In the genomic region with DNA sequence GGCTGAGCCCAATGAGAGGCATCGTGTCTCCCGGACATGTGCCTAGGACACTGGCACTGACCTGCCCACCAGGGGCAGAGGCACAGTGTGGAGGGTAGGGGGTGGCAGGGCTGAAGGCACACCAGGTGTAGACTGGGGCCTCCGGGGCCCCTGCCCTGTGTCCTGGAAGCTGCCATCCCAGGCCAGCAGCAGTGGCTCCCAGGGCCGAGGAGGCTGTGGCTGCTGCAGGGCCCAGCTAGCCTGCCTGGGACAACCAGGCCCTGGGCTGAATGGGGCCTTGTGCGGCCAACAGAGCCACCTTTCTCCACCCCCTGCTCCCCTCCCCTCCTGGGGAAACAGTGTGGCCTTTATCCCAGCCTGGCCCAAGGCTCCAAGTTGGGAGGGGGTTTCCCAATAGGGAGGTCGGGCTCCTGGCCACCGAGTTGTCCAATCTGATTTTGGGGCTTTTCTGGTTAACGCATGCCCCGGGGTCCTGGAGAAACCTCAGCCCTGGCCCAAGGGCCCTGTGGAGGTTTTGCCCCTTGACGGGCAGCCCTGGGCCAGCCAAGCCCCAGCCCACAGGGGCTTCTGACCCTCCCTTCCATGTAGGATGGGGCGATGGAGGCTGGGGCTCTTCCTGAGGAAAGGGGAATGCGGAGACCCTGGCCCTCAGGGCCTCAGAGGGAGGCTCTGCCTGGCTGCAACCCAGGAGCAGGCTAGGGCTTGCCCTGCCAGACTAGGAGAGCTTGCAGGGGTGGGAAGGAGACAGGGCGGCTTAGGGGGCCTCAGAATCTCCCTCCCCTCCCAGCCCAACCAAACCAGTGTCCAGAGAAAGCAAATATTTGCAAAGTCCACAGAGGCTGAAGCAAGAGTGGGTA, we compare ENCODE assay signal across 13 cellular contexts. TPM values are rescaled to one million over a fixed set of nuclear protein-coding genes. Genes with fewer than 3 reads are reported as not detected.
A peak's percentile ranks its signal among the peaks of the same experiment; 100 is the strongest.
DNase-seq lines count a peak whose midpoint lies in the region; ATAC-seq and TF ChIP-seq lines count a peak whose summit lies in the region.
"Had no signal": no experiment of that assay in that cellular context is flagged by ENCODE, and none has a peak within 500 bp of the region (broad histone marks: within the 10 kb centered on the region; RNA-seq: fewer than 3 reads in every experiment).

No MANE protein-coding gene starts in this region.

- CTCF ChIA-PET in AG04450 (lab: Charles Lee) (interaction anchor here (0.8 to 4.4 kb wide), 6 partner anchors 57 to 90 kb away, joined by 3 to 68 read pairs (median 14); no protein-coding TSS in a partner anchor), GM10248 (lab: Yijun Ruan, JAX) (interaction anchor here (1.1 to 12.1 kb wide), 2 partner anchors 14 to 88 kb away, joined by 3 to 120 read pairs; no protein-coding TSS in a partner anchor)

- H3K36me3 Mint-ChIP-seq in progenitor cell of endocrine pancreas (ENCODE audit: insufficient read depth) = peaks cover 5% of the 10 kb centered on the region
- no peaks in the 10 kb centered on the region for H3K36me3 Mint-ChIP-seq in T-helper 17 cell (ENCODE audit: low read depth)

- H3K36me3 ChIP-seq in ascending aorta (peaks cover 26 to 37% of the 10 kb centered on the region in 2 donors), right atrium auricular region (peaks cover 32% of the 10 kb centered on the region)

- TF ChIP-seq CTCF in AG04450 (IDR thresholded peaks at IDR 0.05; ENCODE audit: low read depth, low read length) (no peak), ascending aorta (IDR thresholded peaks at IDR 0.05) (no peak), right atrium auricular region (IDR thresholded peaks at IDR 0.05) (no peak), progenitor cell of endocrine pancreas (IDR thresholded peaks at IDR 0.05; ENCODE audit: unreplicated experiment) (no peak), GM10248 (IDR thresholded peaks at IDR 0.05; ENCODE audit: control extremely low read depth, extremely low read depth, low read depth, missing control alignments) (no peak)

- ATAC-seq in HG02870 (IDR thresholded peaks at IDR 0.05; ENCODE audit: unreplicated experiment) = no peak
- no peak for ATAC-seq in T-helper 17 cell
- no peak for ATAC-seq in GM21381 (IDR thresholded peaks at IDR 0.05; ENCODE audit: unreplicated experiment)
- ATAC-seq: effector memory CD8-positive, alpha-beta T cell had no signal

- intact Hi-C loops in ascending aorta (cut with DNase I) = loop anchor here (10.0 kb wide), 1 partner anchor 883 kb away; no protein-coding TSS in a partner anchor

- H3K27me3 ChIP-seq in AG04450 (ENCODE audit: control insufficient read depth, insufficient read depth, low read length) = no peaks in the 10 kb centered on the region
- H3K27me3 ChIP-seq in ascending aorta = no peaks in the 10 kb centered on the region
- no peaks in the 10 kb centered on the region for H3K27me3 ChIP-seq in right atrium auricular region

- POLR2A ChIA-PET in AG04450 (lab: Yijun Ruan, JAX) = no interaction called here
- POLR2A ChIA-PET in GM10248 (lab: Yijun Ruan, JAX) = no interaction called here

- H3K9me3 ChIP-seq in AG04450 (ENCODE audit: control insufficient read depth, insufficient read depth, low read length) (no peaks in the 10 kb centered on the region; the same call in 1 of the 2 replicates), ascending aorta (no peaks in the 10 kb centered on the region), right atrium auricular region (no peaks in the 10 kb centered on the region), T-helper 17 cell (ENCODE audit: control insufficient read depth, low read length, poor library complexity, severe bottlenecking) (no peaks in the 10 kb centered on the region)

- H3K9me3 Mint-ChIP-seq in progenitor cell of endocrine pancreas (ENCODE audit: low read depth) = no peaks in the 10 kb centered on the region
- H3K9me3 Mint-ChIP-seq: effector memory CD8-positive, alpha-beta T cell had no signal

- H3K27me3 Mint-ChIP-seq in progenitor cell of endocrine pancreas (no peaks in the 10 kb centered on the region), T-helper 17 cell (peaks cover 3% of the 10 kb centered on the region)

- H3K4me1 ChIP-seq in ascending aorta (peaks cover 18 to 53% of the 10 kb centered on the region in 2 donors), right atrium auricular region (peaks cover 0 to 57% of the 10 kb centered on the region in 2 donors)

- DNase-seq in AG04450 (ENCODE audit: low read depth, low spot score) (no peak), ascending aorta (ENCODE audit: low spot score in 2 of 2) (no peak), right atrium auricular region (ENCODE audit: low spot score) (no peak), progenitor cell of endocrine pancreas (ENCODE audit: low spot score, unreplicated experiment) (no peak), GM10248 (ENCODE audit: extremely low spot score) (no peak), T-helper 17 cell (no peak)
- DNase-seq: activated T-cell treated with anti-CD3 and anti-CD28 coated beads, Interleukin-2, amount 50 U/mL, for 48 hours; AML-193; effector memory CD8-positive, alpha-beta T cell; NCI-H1694; SW 1271 had no signal

- H3K27ac Mint-ChIP-seq in progenitor cell of endocrine pancreas (peak overlapping the region; percentile 41), T-helper 17 cell (no peak overlapping the region)

- H3K27ac ChIP-seq in AG04450 (ENCODE audit: low read depth, low read length) (peak overlapping the region; percentile 21), ascending aorta (peak overlapping the region; percentile 74 to 84), right atrium auricular region (peak overlapping the region; percentile 40 to 82)

- peaks cover 18% of the 10 kb centered on the region for H3K4me1 Mint-ChIP-seq in progenitor cell of endocrine pancreas (ENCODE audit: low read depth)
- H3K4me1 Mint-ChIP-seq in T-helper 17 cell = peaks cover 3% of the 10 kb centered on the region

- H3K4me3 ChIP-seq in AG04450 (ENCODE audit: low read depth, low read length) (peak overlapping the region; percentile 18), ascending aorta (peak overlapping the region in 1 of 2 donors; percentile 91), right atrium auricular region (no peak overlapping the region)

- H3K4me3 Mint-ChIP-seq in progenitor cell of endocrine pancreas (ENCODE audit: low read depth) (no peak overlapping the region), T-helper 17 cell (no peak overlapping the region)

RNA-seq across cellular contexts. Expression of a gene that starts 4.2 kb away (rescaled TPM):
- polyA plus RNA-seq in AG04450 (2011; rRNA removed) = 57.9 and 80.1 TPM in 2 replicates
- polyA minus RNA-seq in AG04450 (2011; rRNA and poly(A)+ RNA removed) = 55.0 and 67.0 TPM in 2 replicates
- total RNA-seq in ascending aorta (98.6 TPM), right atrium auricular region (10 to 100 TPM; 35.3 to 44.7 TPM), progenitor cell of endocrine pancreas (55.0 and 57.1 TPM in 2 replicates), T-helper 17 cell (1 to 10 TPM; 4.4 to 6.9 TPM)

RNA-seq across cellular contexts. Expression of a gene that starts 35.3 kb away (rescaled TPM):
- polyA plus RNA-seq in AG04450 (2011; rRNA removed) = 3.0 and 5.1 TPM in 2 replicates
- polyA minus RNA-seq in AG04450 (2011; rRNA and poly(A)+ RNA removed) = 2.6 and 3.7 TPM in 2 replicates
- total RNA-seq in ascending aorta = 116 TPM
- 1 to 10 TPM in 1 of 2 donors, under 1 TPM in 1; 0.39 to 2.2 TPM for total RNA-seq in right atrium auricular region
- not detected in 2 replicates for total RNA-seq in progenitor cell of endocrine pancreas
- under 1 TPM in 1 of 2 donors, not detected in 1; 0.34 TPM for total RNA-seq in T-helper 17 cell

Comparison
In these comparisons a context has a peak if more than half of its experiments do, and no peak if none do; other contexts are left out.
1. H3K27ac ChIP-seq: peak in every context shown above with its lines; median percentile 79 in ascending aorta; 61 in right atrium auricular region; 21 in AG04450.
2. RNA of a gene that starts 35.3 kb away (total RNA-seq): 116 TPM in ascending aorta (single experiment); 0.39 to 2.2 TPM in right atrium auricular region, 0.34 TPM in T-helper 17 cell and not detected in progenitor cell of endocrine pancreas; every median in the first group is over 10 times any median in the second.